ENCODE assay signal across 26 cellular contexts in the genomic region with DNA sequence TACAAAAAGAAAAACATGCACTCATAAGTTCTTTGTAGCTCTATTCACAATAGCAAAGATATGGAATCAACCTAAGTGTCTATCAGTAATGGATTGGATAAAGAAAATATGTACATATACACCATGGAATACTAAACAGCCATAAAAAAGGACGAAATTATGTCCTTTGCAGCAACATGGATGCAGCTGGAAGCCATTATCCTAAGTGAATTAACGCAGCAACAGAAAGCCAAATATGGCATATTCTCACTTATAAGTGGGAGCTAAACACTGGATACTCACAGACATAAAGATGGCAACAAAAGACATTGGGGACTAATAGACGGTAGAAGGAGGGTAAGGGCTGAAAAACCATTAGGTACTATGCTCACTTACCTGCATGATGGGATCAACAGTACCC.
"Had no signal": no experiment of that assay in that cellular context is flagged by ENCODE, and none has a peak within 500 bp of the region (broad histone marks: within the 10 kb centered on the region; RNA-seq: fewer than 3 reads in every experiment).

No MANE protein-coding gene starts in this region.

- H3K27ac ChIP-seq: dorsolateral prefrontal cortex, epithelial cell of prostate, gastrocnemius medialis, heart left ventricle, hepatocyte, left lung, prostate gland, right atrium auricular region, sigmoid colon, spleen, testis, tibial artery, upper lobe of left lung had no signal

- ATAC-seq: esophagus mucosa; gastrocnemius medialis; heart left ventricle; left cardiac atrium; left lung; naive thymus-derived CD8-positive, alpha-beta T cell; stimulated activated memory B cell treated with anti-CD40 and anti-IgM and Interleukin-4, amounts not matched to agents 10 μg/mL and 1 μg/mL and 100 μg/mL, for 72 hours; stimulated activated naive CD8-positive, alpha-beta T cell treated with anti-CD3 and anti-CD28 coated beads, Interleukin-15, Interleukin-2, amounts not matched to agents 100 U/mL and 50 U/mL, for 24 hours had no signal

- H3K4me3 ChIP-seq: dorsolateral prefrontal cortex, gastrocnemius medialis, heart left ventricle, hepatocyte, left lung, prostate gland, right atrium auricular region, sigmoid colon, spleen, testis, tibial artery, upper lobe of left lung had no signal

- DNase-seq: dorsolateral prefrontal cortex; effector CD4-positive, alpha-beta T cell; foreskin fibroblast; gastrocnemius medialis; heart left ventricle; left cardiac atrium; left lung; naive thymus-derived CD8-positive, alpha-beta T cell; nephron progenitor cell; nucleus accumbens; sigmoid colon; spleen; stimulated activated CD4-positive, alpha-beta T cell treated with anti-CD3 and anti-CD28 coated beads, Interleukin-4, amount 100 ng/mL, for 4 hours; stimulated activated naive CD8-positive, alpha-beta T cell treated with anti-CD3 and anti-CD28 coated beads, Interleukin-15, Interleukin-2, amounts not matched to agents 100 U/mL and 50 U/mL, for 24 hours; substantia nigra; testis; tibial artery; upper lobe of left lung had no signal

- H3K27me3 ChIP-seq: dorsolateral prefrontal cortex, gastrocnemius medialis, heart left ventricle, hepatocyte, left lung, right atrium auricular region, sigmoid colon, spleen, testis, tibial artery, upper lobe of left lung had no signal

- FAIRE-seq: colon, urothelium cell line had no signal

- H3K9me3 ChIP-seq: gastrocnemius medialis, left lung, prostate gland, right atrium auricular region, sigmoid colon, spleen, testis, tibial artery, upper lobe of left lung had no signal

- H3K36me3 ChIP-seq: gastrocnemius medialis, heart left ventricle, left lung, prostate gland, right atrium auricular region, sigmoid colon, spleen, tibial artery, upper lobe of left lung had no signal

- H2AFZ ChIP-seq: hepatocyte had no signal
